8 cellular contexts compared by ENCODE assay signal in the genomic region with DNA sequence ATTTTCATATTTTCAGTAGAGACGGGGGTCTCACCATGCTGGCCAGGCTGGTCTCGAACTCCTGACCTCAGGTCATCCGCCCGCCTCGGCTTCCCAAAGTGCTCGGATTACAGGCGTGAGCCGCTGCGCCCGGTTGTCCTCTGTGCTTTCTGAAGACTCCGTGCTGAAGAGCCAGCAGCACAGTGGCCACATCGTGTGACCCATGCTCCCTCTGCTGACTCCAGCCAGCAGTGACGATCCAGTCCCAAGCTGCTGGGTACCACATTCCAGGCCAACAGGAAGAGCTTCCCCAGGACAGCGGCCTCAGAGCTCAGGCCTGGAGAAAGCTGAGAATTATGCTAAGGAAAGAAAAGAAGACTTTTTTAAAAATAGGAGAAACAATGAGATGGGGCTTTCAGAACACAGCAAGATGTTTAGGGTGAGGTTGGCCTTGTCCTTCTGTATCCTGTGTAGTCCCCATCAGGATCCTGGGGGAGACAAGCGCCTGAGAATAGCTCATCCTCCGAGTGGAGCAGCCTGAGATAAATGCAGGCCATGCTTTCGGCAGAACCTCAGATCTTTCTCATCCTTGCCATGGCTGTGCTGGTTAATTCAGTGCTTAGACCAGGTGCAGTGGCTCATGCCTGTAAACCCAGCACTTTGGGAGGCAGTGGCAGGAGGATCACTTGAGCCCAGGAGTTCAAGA.
DNase-seq lines count a peak whose midpoint lies in the region; ATAC-seq and TF ChIP-seq lines count a peak whose summit lies in the region.

No MANE protein-coding gene starts in this region.

- in situ Hi-C loops in ACHN (cut with HindIII; ENCODE audit: low pct_ligation_motif_present, low pct_unique_long_range_greater_than_20kb, low sequenced_read_pairs), result no loop called here

- TF ChIP-seq CTCF in HEK293 (tag by site-specific recombination; IDR thresholded peaks at IDR 0.05) (peak; percentile 86; the same call in 1 of the 2 replicates), esophagus squamous epithelium (IDR thresholded peaks at IDR 0.05) (peak in 1 of 6 experiments; percentile 33), GM20000 (IDR thresholded peaks at IDR 0.05; ENCODE audit: extremely low read depth, missing control alignments) (no peak)

- H3K4me3 ChIP-seq in HEK293 (ENCODE audit: low read depth, low read length) (no peak overlapping the region), esophagus squamous epithelium (no peak overlapping the region)

- H3K9me3 ChIP-seq in HEK293 (ENCODE audit: control insufficient read depth, insufficient read depth, low read depth, low read length) (no peaks in the 10 kb centered on the region), esophagus squamous epithelium (no peaks in the 10 kb centered on the region)

- H3K27ac ChIP-seq in HEK293 (ENCODE audit: extremely low read depth, low read depth, low read length) (no peak overlapping the region), esophagus squamous epithelium (no peak overlapping the region)

- peak; percentile 37 for DNase-seq in ACHN
- DNase-seq in SW480 (ENCODE audit: low spot score), result peak; percentile 31
- peak; percentile 17 for DNase-seq in iris pigment epithelial cell (ENCODE audit: low read depth)
- DNase-seq in esophagus squamous epithelium (lab: John Stamatoyannopoulos, UW), result no peak
- DNase-seq in GM20000 (ENCODE audit: low spot score), result no peak

- no peaks in the 10 kb centered on the region for H3K4me1 ChIP-seq in HEK293 (ENCODE audit: control insufficient read depth, insufficient read depth, low read length)
- peaks cover 0 to 7% (median 4%) of the 10 kb centered on the region in 3 donors for H3K4me1 ChIP-seq in esophagus squamous epithelium

- ATAC-seq in GM19397 (IDR thresholded peaks at IDR 0.05; ENCODE audit: unreplicated experiment) (no peak), HG03520 (IDR thresholded peaks at IDR 0.05; ENCODE audit: unreplicated experiment) (no peak)

- H3K36me3 ChIP-seq in HEK293 (ENCODE audit: control insufficient read depth in 2 of 2, insufficient read depth in 1 of 2, low read length in 2 of 2) (no peaks in the 10 kb centered on the region), esophagus squamous epithelium (no peaks in the 10 kb centered on the region)

- CTCF ChIA-PET in HEK293 (lab: Yijun Ruan, JAX), result interaction anchor here (0.6 to 3.8 kb wide), 24 partner anchors 8 to 1487 kb away, joined by 3 to 23 read pairs (median 4); no protein-coding TSS in a partner anchor

- intact Hi-C loops in esophagus squamous epithelium (cut with DNase I), result no loop called here

- POLR2A ChIA-PET in HEK293 (lab: Yijun Ruan, JAX), result no interaction called here

- peaks cover 0 to 74% (median 0%) of the 10 kb centered on the region in 4 donors for H3K27me3 ChIP-seq in esophagus squamous epithelium

- no peak for TF ChIP-seq POLR2A in esophagus squamous epithelium (IDR thresholded peaks at IDR 0.05)

- WGBS in esophagus squamous epithelium, 2 donors, result 66 to 67% methylated on average over 15 to 16 of the region's 17 CpGs

TF ChIP-seq in HEK293, 187 proteins besides CTCF, POLR2A, EP300 and RAD21:
- no peak for TF ChIP-seq ZBTB26 (tag by site-specific recombination; optimal IDR thresholded peaks at IDR 0.05)
- TF ChIP-seq ZNF664 (tag by site-specific recombination; IDR thresholded peaks at IDR 0.05), result no peak
- TF ChIP-seq ZNF426 (tag by site-specific recombination; IDR thresholded peaks at IDR 0.05), result no peak
- no peak for TF ChIP-seq HOXA7 (CRISPR knock-in tag; IDR thresholded peaks at IDR 0.05; ENCODE audit: borderline replicate concordance)
- no peak for TF ChIP-seq PBX3 (CRISPR knock-in tag; IDR thresholded peaks at IDR 0.05)
- no peak for TF ChIP-seq ZNF629 (tag by site-specific recombination; IDR thresholded peaks at IDR 0.05)
- TF ChIP-seq, protein P1, sequence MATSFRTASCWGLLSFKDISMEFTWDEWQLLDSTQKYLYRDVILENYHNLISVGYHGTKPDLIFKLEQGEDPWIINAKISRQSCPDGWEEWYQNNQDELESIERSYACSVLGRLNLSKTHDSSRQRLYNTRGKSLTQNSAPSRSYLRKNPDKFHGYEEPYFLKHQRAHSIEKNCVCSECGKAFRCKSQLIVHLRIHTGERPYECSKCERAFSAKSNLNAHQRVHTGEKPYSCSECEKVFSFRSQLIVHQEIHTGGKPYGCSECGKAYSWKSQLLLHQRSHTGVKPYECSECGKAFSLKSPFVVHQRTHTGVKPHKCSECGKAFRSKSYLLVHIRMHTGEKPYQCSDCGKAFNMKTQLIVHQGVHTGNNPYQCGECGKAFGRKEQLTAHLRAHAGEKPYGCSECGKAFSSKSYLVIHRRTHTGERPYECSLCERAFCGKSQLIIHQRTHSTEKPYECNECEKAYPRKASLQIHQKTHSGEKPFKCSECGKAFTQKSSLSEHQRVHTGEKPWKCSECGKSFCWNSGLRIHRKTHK (tag by site-specific recombination; IDR thresholded peaks at IDR 0.05), result no peak
- TF ChIP-seq ZNF350 (tag by site-specific recombination; IDR thresholded peaks at IDR 0.05), result no peak
- TF ChIP-seq, protein P2, sequence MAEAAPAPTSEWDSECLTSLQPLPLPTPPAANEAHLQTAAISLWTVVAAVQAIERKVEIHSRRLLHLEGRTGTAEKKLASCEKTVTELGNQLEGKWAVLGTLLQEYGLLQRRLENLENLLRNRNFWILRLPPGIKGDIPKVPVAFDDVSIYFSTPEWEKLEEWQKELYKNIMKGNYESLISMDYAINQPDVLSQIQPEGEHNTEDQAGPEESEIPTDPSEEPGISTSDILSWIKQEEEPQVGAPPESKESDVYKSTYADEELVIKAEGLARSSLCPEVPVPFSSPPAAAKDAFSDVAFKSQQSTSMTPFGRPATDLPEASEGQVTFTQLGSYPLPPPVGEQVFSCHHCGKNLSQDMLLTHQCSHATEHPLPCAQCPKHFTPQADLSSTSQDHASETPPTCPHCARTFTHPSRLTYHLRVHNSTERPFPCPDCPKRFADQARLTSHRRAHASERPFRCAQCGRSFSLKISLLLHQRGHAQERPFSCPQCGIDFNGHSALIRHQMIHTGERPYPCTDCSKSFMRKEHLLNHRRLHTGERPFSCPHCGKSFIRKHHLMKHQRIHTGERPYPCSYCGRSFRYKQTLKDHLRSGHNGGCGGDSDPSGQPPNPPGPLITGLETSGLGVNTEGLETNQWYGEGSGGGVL (tag by site-specific recombination; IDR thresholded peaks at IDR 0.05), result no peak
- no peak for TF ChIP-seq ZNF404 (tag by site-specific recombination; IDR thresholded peaks at IDR 0.05)
- TF ChIP-seq ZBTB17 (tag by site-specific recombination; IDR thresholded peaks at IDR 0.05), result no peak
- TF ChIP-seq ZNF248 (tag by site-specific recombination; IDR thresholded peaks at IDR 0.05), result no peak

Comparison
In these comparisons a context has a peak if more than half of its experiments do, and no peak if none do; other contexts are left out.
1. DNase-seq: peak in ACHN (single experiment), SW480 (single experiment) and iris pigment epithelial cell (single experiment); none in esophagus squamous epithelium (single experiment) and GM20000 (single experiment).